1 cellular context compared by ENCODE assay signal in genomic region chr10:132457328-132458070, GRCh38.
TF ChIP-seq lines count a peak whose summit lies in the region.

No MANE protein-coding gene starts in this region.

TF ChIP-seq in HCT116, 20 proteins besides CTCF, POLR2A, EP300 and RAD21:
- no peak for TF ChIP-seq TCF7L2 (IDR thresholded peaks at IDR 0.05; ENCODE audit: borderline replicate concordance, extremely low read depth, insufficient read depth, insufficient read length)
- TF ChIP-seq SP1 (IDR thresholded peaks at IDR 0.05; ENCODE audit: low read depth), result no peak
- TF ChIP-seq CBX3 (IDR thresholded peaks at IDR 0.05; ENCODE audit: low read depth), result no peak
- no peak for TF ChIP-seq ELF1 (IDR thresholded peaks at IDR 0.05; ENCODE audit: borderline replicate concordance, low read depth)
- no peak for TF ChIP-seq EZH2 (IDR thresholded peaks at IDR 0.05)
- TF ChIP-seq ZBTB33 (IDR thresholded peaks at IDR 0.05; ENCODE audit: extremely low read depth, insufficient replicate concordance, low read length), result no peak
- no peak for TF ChIP-seq MAX (IDR thresholded peaks at IDR 0.05)
- TF ChIP-seq ATF3 (IDR thresholded peaks at IDR 0.05), result no peak
- no peak for TF ChIP-seq FOSL1 (IDR thresholded peaks at IDR 0.05; ENCODE audit: low read depth)
- TF ChIP-seq ZNF274 (IDR thresholded peaks at IDR 0.05; ENCODE audit: low read depth, low read length), result no peak
- no peak for TF ChIP-seq SIN3A (IDR thresholded peaks at IDR 0.05; ENCODE audit: low read depth)
- TF ChIP-seq EZH2phosphoT487 (IDR thresholded peaks at IDR 0.05; ENCODE audit: borderline replicate concordance), result no peak
